ENCODE assay signal across 27 cellular contexts in the genomic region with DNA sequence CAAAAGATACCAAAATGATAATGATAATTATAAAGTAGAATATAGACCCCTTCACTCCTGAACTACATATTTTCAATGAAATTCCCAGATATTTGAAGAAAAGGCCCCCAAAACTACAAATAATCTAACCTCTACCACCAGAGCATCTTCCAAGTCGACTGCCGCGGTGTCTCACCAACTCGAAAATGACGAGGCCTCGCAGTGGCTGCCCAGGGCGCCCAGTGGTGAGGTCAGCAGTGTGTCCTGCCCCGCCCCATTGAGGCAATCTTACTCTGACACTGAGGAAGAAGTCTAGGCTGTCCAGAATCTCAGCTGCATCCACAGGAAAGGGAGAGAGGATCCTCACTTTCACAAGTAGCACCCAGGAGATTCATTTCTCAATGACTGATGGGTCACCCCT. TPM values are rescaled to one million over a fixed set of nuclear protein-coding genes. Genes with fewer than 3 reads are reported as not detected.
A peak's percentile ranks its signal among the peaks of the same experiment; 100 is the strongest.
DNase-seq lines count a peak whose midpoint lies in the region; TF ChIP-seq lines count a peak whose summit lies in the region.
"Had no signal": no experiment of that assay in that cellular context is flagged by ENCODE, and none has a peak within 500 bp of the region (broad histone marks: within the 10 kb centered on the region; RNA-seq: fewer than 3 reads in every experiment).

No MANE protein-coding gene starts in this region.

- no peak overlapping the region for H3K27ac ChIP-seq in smooth muscle cell (ENCODE audit: low read depth)
- no peak overlapping the region for H3K27ac ChIP-seq in CD4-positive, alpha-beta memory T cell (ENCODE audit: low read depth, low read length)
- H3K27ac ChIP-seq in prostate gland = no peak overlapping the region
- H3K27ac ChIP-seq: 22Rv1, hepatocyte, upper lobe of left lung had no signal

- POLR2A ChIA-PET in CD4-positive, alpha-beta memory T cell (lab: Charles Lee; ENCODE audit: partially characterized antibody) = interaction anchor here (0.8 to 2.4 kb wide), 2 partner anchors 24 to 26 kb away, joined by 3 to 11 read pairs; no protein-coding TSS in a partner anchor

- TF ChIP-seq CTCF in smooth muscle cell (IDR thresholded peaks at IDR 0.05; ENCODE audit: borderline replicate concordance, insufficient read depth, poor library complexity, severe bottlenecking) = no peak
- TF ChIP-seq CTCF in prostate gland (IDR thresholded peaks at IDR 0.05) = no peak

- in situ Hi-C loops in ACHN (cut with HindIII; ENCODE audit: low pct_ligation_motif_present, low pct_unique_long_range_greater_than_20kb, low sequenced_read_pairs) = no loop called here

- no peaks in the 10 kb centered on the region for H3K27me3 Mint-ChIP-seq in T-helper 2 cell treated with Interferon-gamma antibody and Interleukin-4, amounts not matched to agents 5 μg/mL and 100 μg/mL, for 36 hours (ENCODE audit: low read depth)
- H3K27me3 Mint-ChIP-seq in CD4-positive, alpha-beta memory T cell = no peaks in the 10 kb centered on the region
- H3K27me3 Mint-ChIP-seq: activated CD4-positive, alpha-beta T cell treated with anti-CD3 and anti-CD28 coated beads for 36 hours; dendritic cell treated with granulocyte-macrophage colony-stimulating factor and Interleukin-4, amounts not matched to agents 40 ng/mL and 50 ng/mL, for 4 days; naive thymus-derived CD4-positive, alpha-beta T cell had no signal

- H3K9me3 ChIP-seq in adipocyte (ENCODE audit: control insufficient read depth, low read length) (no peaks in the 10 kb centered on the region), smooth muscle cell (replicated peaks; ENCODE audit: low read depth) (no peaks in the 10 kb centered on the region), prostate gland (no peaks in the 10 kb centered on the region)
- no peaks in the 10 kb centered on the region for H3K9me3 ChIP-seq in CD4-positive, alpha-beta memory T cell (ENCODE audit: control insufficient read depth in 1 of 2, low read length in 2 of 2)
- H3K9me3 ChIP-seq: upper lobe of left lung had no signal

- H3K4me1 ChIP-seq in adipocyte (ENCODE audit: control insufficient read depth, insufficient read depth, low read length) (peaks cover 71% of the 10 kb centered on the region), smooth muscle cell (ENCODE audit: low read depth) (peaks cover 14% of the 10 kb centered on the region), prostate gland (replicated peaks) (no peaks in the 10 kb centered on the region)
- peaks cover 83% of the 10 kb centered on the region for H3K4me1 ChIP-seq in CD4-positive, alpha-beta memory T cell (ENCODE audit: insufficient read depth, low read length)

- H3K9me3 Mint-ChIP-seq in T-helper 2 cell treated with Interferon-gamma antibody and Interleukin-4, amounts not matched to agents 5 μg/mL and 100 μg/mL, for 36 hours = no peaks in the 10 kb centered on the region
- no peaks in the 10 kb centered on the region for H3K9me3 Mint-ChIP-seq in CD4-positive, alpha-beta memory T cell
- H3K9me3 Mint-ChIP-seq: dendritic cell treated with granulocyte-macrophage colony-stimulating factor and Interleukin-4, amounts not matched to agents 40 ng/mL and 50 ng/mL, for 4 days had no signal

- no peak for DNase-seq in T-helper 2 cell treated with Interferon-gamma antibody and Interleukin-4, amounts not matched to agents 5 μg/mL and 100 μg/mL, for 36 hours (ENCODE audit: low spot score)
- DNase-seq in T-helper 2 cell (no peak), adipocyte (ENCODE audit: low read depth) (no peak), head of caudate nucleus (peak in 40 of 42 donors; percentile 25 to 88 (median 66)), smooth muscle cell (lab: John Stamatoyannopoulos, UW; ENCODE audit: unreplicated experiment) (no peak), prostate gland (ENCODE audit: low spot score) (no peak), ACHN (no peak)
- DNase-seq in CD4-positive, alpha-beta memory T cell = no peak
- DNase-seq: activated CD4-positive, alpha-beta T cell treated with anti-CD3 and anti-CD28 coated beads for 36 hours; activated naive CD4-positive, alpha-beta T cell treated with Interleukin-2 at 50 U/mL for 16 hours; activated T-cell treated with anti-CD3 and anti-CD28 coated beads, Interleukin-2, amount 50 U/mL, for 48 hours; central memory CD4-positive, alpha-beta T cell; DMS79; GF-D8; H7; Kasumi-1; mesendoderm; naive thymus-derived CD4-positive, alpha-beta T cell; NCI-H1048; NCI-H187 treated with DMSO at 0.1 percent for 48 hours; NCI-H526; stimulated activated CD4-positive, alpha-beta T cell treated with anti-CD3 and anti-CD28 coated beads, Interleukin-15, amount 100 ng/mL, for 24 hours; T-helper 1 cell had no signal

- H3K4me3 Mint-ChIP-seq in T-helper 2 cell treated with Interferon-gamma antibody and Interleukin-4, amounts not matched to agents 5 μg/mL and 100 μg/mL, for 36 hours = peak overlapping the region; percentile 21
- H3K4me3 Mint-ChIP-seq in CD4-positive, alpha-beta memory T cell = peak overlapping the region in 1 of 8 donors; percentile 53
- H3K4me3 Mint-ChIP-seq: activated CD4-positive, alpha-beta T cell treated with anti-CD3 and anti-CD28 coated beads for 36 hours; dendritic cell treated with granulocyte-macrophage colony-stimulating factor and Interleukin-4, amounts not matched to agents 40 ng/mL and 50 ng/mL, for 4 days had no signal

- WGBS in smooth muscle cell (ENCODE audit: low lambda C conversion rate) = 97% methylated on average over 8 of the region's 8 CpGs
- WGBS in prostate gland = 97% methylated on average over 8 of the region's 8 CpGs

- peaks cover 100% of the 10 kb centered on the region for H4K20me1 ChIP-seq in smooth muscle cell (ENCODE audit: low read depth)

- no peaks in the 10 kb centered on the region for H3F3A ChIP-seq in smooth muscle cell (ENCODE audit: low read depth)

- no peak overlapping the region for H3K27ac Mint-ChIP-seq in T-helper 2 cell treated with Interferon-gamma antibody and Interleukin-4, amounts not matched to agents 5 μg/mL and 100 μg/mL, for 36 hours
- no peak overlapping the region for H3K27ac Mint-ChIP-seq in CD4-positive, alpha-beta memory T cell
- H3K27ac Mint-ChIP-seq: activated CD4-positive, alpha-beta T cell treated with anti-CD3 and anti-CD28 coated beads for 36 hours; dendritic cell treated with granulocyte-macrophage colony-stimulating factor and Interleukin-4, amounts not matched to agents 40 ng/mL and 50 ng/mL, for 4 days; naive thymus-derived CD4-positive, alpha-beta T cell had no signal

- peaks cover 100% of the 10 kb centered on the region for H3K79me2 ChIP-seq in smooth muscle cell (ENCODE audit: low read depth)

- peaks cover 65% of the 10 kb centered on the region for H3K36me3 Mint-ChIP-seq in T-helper 2 cell treated with Interferon-gamma antibody and Interleukin-4, amounts not matched to agents 5 μg/mL and 100 μg/mL, for 36 hours (ENCODE audit: low read depth)
- H3K36me3 Mint-ChIP-seq in CD4-positive, alpha-beta memory T cell = peaks cover 25 to 32% of the 10 kb centered on the region in 2 donors

- CTCF ChIA-PET in CD4-positive, alpha-beta memory T cell (lab: Charles Lee; ENCODE audit: partially characterized antibody) = no interaction called here

- H2AFZ ChIP-seq in smooth muscle cell (ENCODE audit: low read depth) = no peak overlapping the region
- H2AFZ ChIP-seq: hepatocyte had no signal

- peak overlapping the region; percentile 96 for H3K4me3 ChIP-seq in adipocyte (ENCODE audit: low read length)
- H3K4me3 ChIP-seq in smooth muscle cell = no peak overlapping the region
- H3K4me3 ChIP-seq in CD4-positive, alpha-beta memory T cell (ENCODE audit: low read length in 2 of 2) = no peak overlapping the region
- no peak overlapping the region for H3K4me3 ChIP-seq in prostate gland
- H3K4me3 ChIP-seq: hepatocyte, upper lobe of left lung had no signal

- peak overlapping the region; percentile 88 for H3K4me2 ChIP-seq in smooth muscle cell
- H3K4me2 ChIP-seq: hepatocyte had no signal

- H3K9ac ChIP-seq in adipocyte (ENCODE audit: low read length) (no peak overlapping the region), smooth muscle cell (ENCODE audit: low read depth) (no peak overlapping the region)

- H3K27me3 ChIP-seq in adipocyte (replicated peaks; ENCODE audit: control insufficient read depth, insufficient read depth, low read length) (no peaks in the 10 kb centered on the region), smooth muscle cell (ENCODE audit: low read depth) (no peaks in the 10 kb centered on the region), prostate gland (replicated peaks; ENCODE audit: insufficient read depth) (no peaks in the 10 kb centered on the region)
- H3K27me3 ChIP-seq in CD4-positive, alpha-beta memory T cell (ENCODE audit: insufficient read depth, low read length) = no peaks in the 10 kb centered on the region
- H3K27me3 ChIP-seq: upper lobe of left lung had no signal

- intact Hi-C loops in head of caudate nucleus (cut with DNase I) (no loop called here), prostate gland (cut with DNase I) (no loop called here)
- intact Hi-C loops in CD4-positive, alpha-beta memory T cell (cut with micrococcal nuclease) = no loop called here

- H3K4me1 Mint-ChIP-seq in T-helper 2 cell treated with Interferon-gamma antibody and Interleukin-4, amounts not matched to agents 5 μg/mL and 100 μg/mL, for 36 hours (ENCODE audit: low read depth) = peaks cover 59% of the 10 kb centered on the region
- H3K4me1 Mint-ChIP-seq in CD4-positive, alpha-beta memory T cell = peaks cover 34 to 76% (median 36%) of the 10 kb centered on the region in 4 donors

- peaks cover 66% of the 10 kb centered on the region for H3K36me3 ChIP-seq in adipocyte (ENCODE audit: control insufficient read depth, insufficient read depth, low read length, severe bottlenecking)
- H3K36me3 ChIP-seq in smooth muscle cell (ENCODE audit: low read depth) = peaks cover 7% of the 10 kb centered on the region
- no peaks in the 10 kb centered on the region for H3K36me3 ChIP-seq in CD4-positive, alpha-beta memory T cell (ENCODE audit: insufficient read depth, low read length)
- no peaks in the 10 kb centered on the region for H3K36me3 ChIP-seq in prostate gland

- no peak for TF ChIP-seq POLR2A in prostate gland (IDR thresholded peaks at IDR 0.05)

RNA-seq across cellular contexts. Expression of a gene that starts 5.2 kb away (rescaled TPM):
- total RNA-seq in smooth muscle cell (78.2 and 104 TPM in 2 replicates), prostate gland (10 to 100 TPM in 1 of 2 donors, 1 to 10 TPM in 1; 5.8 to 13.6 TPM)
- polyA plus RNA-seq in smooth muscle cell = 49.7 and 56.8 TPM in 2 replicates
- 1 to 10 TPM; 3.8 to 4.1 TPM for total RNA-seq in CD4-positive, alpha-beta memory T cell
- polyA plus RNA-seq in CD4-positive, alpha-beta memory T cell = 1 to 10 TPM; 4.5 to 9.9 TPM

Comparison
In these comparisons a context has a peak if more than half of its experiments do, and no peak if none do; other contexts are left out.
1. DNase-seq: peak in head of caudate nucleus (40 of 42); none in T-helper 2 cell treated with Interferon-gamma antibody and Interleukin-4, amounts not matched to agents 5 μg/mL and 100 μg/mL, for 36 hours (single experiment), T-helper 2 cell (0 of 5), adipocyte (single experiment), smooth muscle cell (single experiment), CD4-positive, alpha-beta memory T cell (0 of 5), prostate gland (single experiment) and ACHN (single experiment).